Comparison of ENCODE assay signal across 19 cellular contexts in the genomic region with DNA sequence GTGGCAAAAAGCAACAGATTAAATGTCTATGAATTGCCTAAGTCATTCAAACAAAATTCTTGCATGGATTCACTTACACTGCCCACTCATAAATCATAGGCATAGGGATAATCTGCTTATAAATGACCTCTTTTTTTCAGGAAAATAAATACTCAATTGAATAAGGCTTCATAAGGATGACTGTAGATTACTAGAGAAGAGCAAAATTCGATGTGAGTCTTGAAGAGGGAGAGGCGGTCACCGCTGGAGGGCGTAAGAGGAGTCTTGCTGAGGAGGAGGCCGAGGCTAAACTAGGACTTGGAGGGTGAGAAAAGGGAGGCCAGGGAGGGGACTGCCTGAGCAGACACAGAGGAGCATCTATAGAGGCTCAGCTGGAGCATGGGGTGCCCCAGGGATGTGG.
DNase-seq lines count a peak whose midpoint lies in the region; ATAC-seq and TF ChIP-seq lines count a peak whose summit lies in the region.
"Had no signal": no experiment of that assay in that cellular context is flagged by ENCODE, and none has a peak within 500 bp of the region (broad histone marks: within the 10 kb centered on the region; RNA-seq: fewer than 3 reads in every experiment).

No MANE protein-coding gene starts in this region.

- no peaks in the 10 kb centered on the region for H4K20me1 ChIP-seq in mammary epithelial cell (ENCODE audit: insufficient read depth, low read length)

- DNase-seq in MCF 10A (ENCODE audit: unreplicated experiment) (no peak), mammary epithelial cell (no peak), SJCRH30 (no peak), fibroblast of peridontal ligament (ENCODE audit: extremely low read depth) (peak; percentile 63), SW 1271 (lab: John Stamatoyannopoulos, UW) (no peak), NCI-H1930 (lab: John Stamatoyannopoulos, UW) (no peak)
- DNase-seq in stimulated activated effector memory CD8-positive, alpha-beta T cell treated with anti-CD3 and anti-CD28 coated beads, Interleukin-12 subunit alpha, Interleukin-12 subunit beta, amount 100 ng/mL, for 72 hours (ENCODE audit: low spot score in 2 of 2): no peak
- DNase-seq: activated naive CD8-positive, alpha-beta T cell treated with anti-CD3 and anti-CD28 coated beads for 36 hours; cortex of kidney; immature natural killer cell; NCI-H1436; NCI-H524 treated with DMSO at 0.1 percent for 48 hours; Peyer's patch; stimulated activated CD4-positive, alpha-beta T cell treated with anti-CD3 and anti-CD28 coated beads, Interleukin-2, amount 100 ng/mL, for 24 hours; upper lobe of left lung had no signal

- H3K27me3 Mint-ChIP-seq in MCF 10A (ENCODE audit: insufficient read depth, unreplicated experiment): no peaks in the 10 kb centered on the region
- H3K27me3 Mint-ChIP-seq: activated naive CD8-positive, alpha-beta T cell treated with anti-CD3 and anti-CD28 coated beads for 36 hours; B cell had no signal

- peaks cover 6% of the 10 kb centered on the region for H3K4me1 ChIP-seq in mammary epithelial cell (ENCODE audit: insufficient read depth, low read length)
- peaks cover 28% of the 10 kb centered on the region for H3K4me1 ChIP-seq in SJCRH30
- H3K4me1 ChIP-seq: Peyer's patch, prostate gland had no signal

- H3K4me1 Mint-ChIP-seq in MCF 10A (ENCODE audit: insufficient read depth, unreplicated experiment): peaks cover 6% of the 10 kb centered on the region
- peaks cover 12% of the 10 kb centered on the region for H3K4me1 Mint-ChIP-seq in stimulated activated effector memory CD8-positive, alpha-beta T cell treated with anti-CD3 and anti-CD28 coated beads, Interleukin-12 subunit alpha, Interleukin-12 subunit beta, amount 100 ng/mL, for 72 hours
- H3K4me1 Mint-ChIP-seq: B cell, immature natural killer cell had no signal

- no peak overlapping the region for H3K4me3 Mint-ChIP-seq in MCF 10A (ENCODE audit: unreplicated experiment)
- no peak overlapping the region for H3K4me3 Mint-ChIP-seq in stimulated activated effector memory CD8-positive, alpha-beta T cell treated with anti-CD3 and anti-CD28 coated beads, Interleukin-12 subunit alpha, Interleukin-12 subunit beta, amount 100 ng/mL, for 72 hours
- H3K4me3 Mint-ChIP-seq: activated naive CD8-positive, alpha-beta T cell treated with anti-CD3 and anti-CD28 coated beads for 36 hours; B cell; GM23338; immature natural killer cell had no signal

- H3K27ac ChIP-seq in mammary epithelial cell (ENCODE audit: insufficient read depth, low read depth, low read length) (no peak overlapping the region), SJCRH30 (peak overlapping the region; percentile 44)
- H3K27ac ChIP-seq: Peyer's patch, prostate gland had no signal

- H3K9me3 ChIP-seq in mammary epithelial cell (replicated peaks; ENCODE audit: insufficient read depth, low read length) (no peaks in the 10 kb centered on the region), SJCRH30 (replicated peaks) (no peaks in the 10 kb centered on the region)
- H3K9me3 ChIP-seq: Peyer's patch, prostate gland, upper lobe of left lung had no signal

- in situ Hi-C loops in mammary epithelial cell (cut with MboI; ENCODE audit: low sequenced_read_pairs in 2 of 2): no loop called here

- dilution Hi-C loops in mammary epithelial cell (cut with HindIII; ENCODE audit: low sequenced_read_pairs): no loop called here

- peak overlapping the region; percentile 2 for H3K27ac Mint-ChIP-seq in MCF 10A (ENCODE audit: low read depth, unreplicated experiment)
- H3K27ac Mint-ChIP-seq in stimulated activated effector memory CD8-positive, alpha-beta T cell treated with anti-CD3 and anti-CD28 coated beads, Interleukin-12 subunit alpha, Interleukin-12 subunit beta, amount 100 ng/mL, for 72 hours: peak overlapping the region; percentile 21
- H3K27ac Mint-ChIP-seq: activated naive CD8-positive, alpha-beta T cell treated with anti-CD3 and anti-CD28 coated beads for 36 hours; B cell had no signal

- intact Hi-C loops in MCF 10A (cut with micrococcal nuclease) (no loop called here), mammary epithelial cell (cut with micrococcal nuclease) (no loop called here)

- 90% methylated on average over 5 of the region's 5 CpGs for WGBS in mammary epithelial cell (ENCODE audit: low coverage, missing lambda C conversion rate)

- CTCF ChIA-PET in MCF 10A (lab: Yijun Ruan, JAX) (no interaction called here), mammary epithelial cell (lab: Charles Lee; ENCODE audit: low non-redundant PET) (no interaction called here)

- no TSS peak for BruUV-seq in MCF 10A (replicated peaks; lab: Mats Ljungman, UMichigan)
- no TSS peak for BruUV-seq in mammary epithelial cell (replicated peaks; lab: Mats Ljungman, UMichigan)

- no peaks in the 10 kb centered on the region for H3K36me3 ChIP-seq in mammary epithelial cell (ENCODE audit: insufficient read depth, low read length)
- no peaks in the 10 kb centered on the region for H3K36me3 ChIP-seq in SJCRH30
- H3K36me3 ChIP-seq: Peyer's patch, prostate gland, upper lobe of left lung had no signal

- no peak overlapping the region for H3K4me3 ChIP-seq in mammary epithelial cell (replicated peaks in 1 of 3; ENCODE audit: insufficient read depth in 1 of 3, low read depth in 2 of 3, low read length in 3 of 3)
- no peak overlapping the region for H3K4me3 ChIP-seq in SJCRH30
- H3K4me3 ChIP-seq: GM23338, Peyer's patch, prostate gland, upper lobe of left lung had no signal

- no peaks in the 10 kb centered on the region for H3K79me2 ChIP-seq in mammary epithelial cell (ENCODE audit: insufficient read depth, low read length)

- no peak for TF ChIP-seq CTCF in MCF 10A (IDR thresholded peaks at IDR 0.05; ENCODE audit: unreplicated experiment)
- no peak for TF ChIP-seq CTCF in mammary epithelial cell (conservative IDR thresholded peaks at IDR 0.05 in 1 of 2, IDR thresholded peaks at IDR 0.05 in 1 of 2; ENCODE audit: extremely low read depth in 1 of 2, insufficient read depth in 1 of 2, low read depth in 1 of 2, low read length in 2 of 2)

- POLR2A ChIA-PET in MCF 10A (lab: Yijun Ruan, JAX): no interaction called here

- no peak overlapping the region for H3K4me2 ChIP-seq in mammary epithelial cell (ENCODE audit: insufficient read depth, low read depth, low read length)
- H3K4me2 ChIP-seq: GM23338 had no signal

- H2AFZ ChIP-seq in mammary epithelial cell (ENCODE audit: low read depth, low read length): no peak overlapping the region

- no peak overlapping the region for H3K9ac ChIP-seq in mammary epithelial cell (ENCODE audit: insufficient read depth, low read length)

- no peak for ATAC-seq in stimulated activated effector memory CD8-positive, alpha-beta T cell treated with anti-CD3 and anti-CD28 coated beads, Interleukin-12 subunit alpha, Interleukin-12 subunit beta, amount 100 ng/mL, for 72 hours
- no peak for ATAC-seq in GM21529 (IDR thresholded peaks at IDR 0.05; ENCODE audit: unreplicated experiment)
- ATAC-seq: GM23338 had no signal

- H3K27me3 ChIP-seq in mammary epithelial cell (ENCODE audit: insufficient read depth, low read length) (no peaks in the 10 kb centered on the region), SJCRH30 (no peaks in the 10 kb centered on the region)
- H3K27me3 ChIP-seq: Peyer's patch, upper lobe of left lung had no signal

- H3K36me3 Mint-ChIP-seq in MCF 10A (ENCODE audit: insufficient read depth, unreplicated experiment): no peaks in the 10 kb centered on the region
- H3K36me3 Mint-ChIP-seq in stimulated activated effector memory CD8-positive, alpha-beta T cell treated with anti-CD3 and anti-CD28 coated beads, Interleukin-12 subunit alpha, Interleukin-12 subunit beta, amount 100 ng/mL, for 72 hours: no peaks in the 10 kb centered on the region

- H3K9me3 Mint-ChIP-seq in MCF 10A (ENCODE audit: unreplicated experiment): no peaks in the 10 kb centered on the region
- no peaks in the 10 kb centered on the region for H3K9me3 Mint-ChIP-seq in stimulated activated effector memory CD8-positive, alpha-beta T cell treated with anti-CD3 and anti-CD28 coated beads, Interleukin-12 subunit alpha, Interleukin-12 subunit beta, amount 100 ng/mL, for 72 hours
- H3K9me3 Mint-ChIP-seq: activated naive CD8-positive, alpha-beta T cell treated with anti-CD3 and anti-CD28 coated beads for 36 hours; GM23338; immature natural killer cell had no signal
